ENCODE assay signal across 20 cellular contexts in the genomic region with DNA sequence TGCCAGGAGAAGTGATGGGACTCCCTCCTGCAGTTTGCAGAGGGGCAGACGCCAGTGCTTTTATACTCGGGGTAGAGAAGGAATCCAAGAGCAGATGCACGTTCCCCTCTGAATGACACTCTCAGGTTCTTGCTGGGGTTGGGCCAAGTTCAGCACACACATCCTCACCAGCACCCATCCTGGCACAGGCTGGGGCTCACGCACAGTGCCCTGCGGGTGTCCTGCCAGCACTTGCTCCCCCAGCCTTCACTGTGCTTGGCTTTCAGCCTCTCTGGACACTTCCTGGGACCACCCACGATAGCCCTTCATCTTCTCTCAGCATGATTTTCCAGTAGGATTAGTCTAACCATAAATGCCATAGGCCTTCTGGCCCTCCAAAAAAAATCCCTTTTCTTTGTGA.
"Had no signal": no experiment of that assay in that cellular context is flagged by ENCODE, and none has a peak within 500 bp of the region (broad histone marks: within the 10 kb centered on the region; RNA-seq: fewer than 3 reads in every experiment).

No MANE protein-coding gene starts in this region.

- H3K9me3 ChIP-seq: MG63 had no signal

- H3K4me3 ChIP-seq: MG63, SK-N-MC had no signal

- ATAC-seq: HepG2, Panc1 had no signal

- H3K36me3 ChIP-seq: MG63 had no signal

- DNase-seq: IMR-90, Karpas-422, KG1, MG63, NCI-H1092, NCI-H1105 treated with DMSO at 0.1 percent for 48 hours, NCI-H1417 treated with DMSO at 0.1 percent for 48 hours, NCI-H146, NCI-H1694 treated with DMSO at 0.1 percent for 48 hours, NCI-H1930, NCI-H2081, NCI-H2107, NCI-H524, NCI-H526 treated with DMSO at 0.1 percent for 48 hours, NCI-H748 treated with DMSO at 0.1 percent for 48 hours, SHP77 had no signal

- H3K27me3 ChIP-seq: MG63 had no signal

- H3K27ac ChIP-seq: RWPE1, SK-N-MC had no signal
